Comparison of ENCODE assay signal across 17 cellular contexts in the genomic region with DNA sequence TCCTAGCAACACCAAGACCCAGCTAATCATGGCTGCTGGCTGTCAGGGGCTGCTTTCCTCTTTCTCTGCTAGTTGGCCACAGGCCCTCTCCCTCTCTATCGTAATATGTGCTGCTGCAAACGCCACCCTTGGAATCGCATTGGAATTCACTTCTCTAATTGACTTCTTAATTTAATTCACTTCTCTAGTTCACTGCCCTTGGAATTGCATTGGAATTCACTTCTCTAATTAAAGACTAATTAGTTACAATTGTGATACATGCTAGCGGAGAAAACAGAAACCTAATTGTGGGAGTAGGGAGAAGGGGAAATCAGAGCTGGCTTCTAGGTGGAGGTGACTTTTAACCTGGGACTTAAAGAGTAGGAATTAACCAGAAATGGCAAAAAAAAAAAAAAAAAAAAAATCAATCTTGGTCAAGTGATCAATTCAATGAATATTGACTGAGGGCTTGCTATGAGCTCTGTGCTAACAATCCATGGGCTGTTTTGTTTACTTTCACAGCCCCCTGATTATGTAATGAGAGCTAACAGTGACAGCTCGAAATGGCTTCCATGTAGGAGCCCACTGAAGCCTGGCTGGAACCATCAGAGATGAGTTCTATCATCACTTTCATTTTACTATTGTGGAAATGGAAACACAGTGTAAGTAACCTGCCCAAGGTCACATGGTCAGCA. TPM values are rescaled to one million over a fixed set of nuclear protein-coding genes. Genes with fewer than 3 reads are reported as not detected.
DNase-seq lines count a peak whose midpoint lies in the region; ATAC-seq and TF ChIP-seq lines count a peak whose summit lies in the region.
"Had no signal": no experiment of that assay in that cellular context is flagged by ENCODE, and none has a peak within 500 bp of the region (broad histone marks: within the 10 kb centered on the region; RNA-seq: fewer than 3 reads in every experiment).

No MANE protein-coding gene starts in this region.

- no peak for DNase-seq in activated T-cell treated with anti-CD3 and anti-CD28 coated beads, Interleukin-2, amount 50 U/mL, for 72 hours
- DNase-seq in activated T-cell treated with anti-CD3 and anti-CD28 coated beads, Interleukin-2, amount 50 U/mL, for 48 hours: no peak
- DNase-seq in H9: no peak
- DNase-seq in activated naive CD8-positive, alpha-beta T cell treated with anti-CD3 and anti-CD28 coated beads, Interleukin-2, amount 50 U/mL, for 24 hours: no peak
- DNase-seq in naive thymus-derived CD8-positive, alpha-beta T cell: no peak
- DNase-seq: AML-193; CD8-positive, alpha-beta T cell; DMS79 treated with DMSO at 0.1 percent for 48 hours; GOT3; NCI-H1436 treated with DMSO at 0.1 percent for 48 hours; NCI-H2227 treated with DMSO at 0.1 percent for 48 hours; NCI-H526; NK-92 treated with Interleukin-12 subunit alpha and Interleukin-12 subunit beta, amount 100 ng/mL, for 24 hours; PC-9 had no signal

- H3K4me3 Mint-ChIP-seq in activated T-cell treated with anti-CD3 and anti-CD28 coated beads, Interleukin-2, amount 50 U/mL, for 72 hours: peak overlapping the region in 1 of 2 donors; percentile 24
- H3K4me3 Mint-ChIP-seq in H9: no peak overlapping the region
- no peak overlapping the region for H3K4me3 Mint-ChIP-seq in activated naive CD8-positive, alpha-beta T cell treated with anti-CD3 and anti-CD28 coated beads, Interleukin-2, amount 50 U/mL, for 24 hours
- no peak overlapping the region for H3K4me3 Mint-ChIP-seq in stimulated activated memory B cell treated with anti-CD40 and anti-IgM and Interleukin-4, amounts not matched to agents 10 μg/mL and 1 μg/mL and 100 μg/mL, for 72 hours
- no peak overlapping the region for H3K4me3 Mint-ChIP-seq in naive thymus-derived CD8-positive, alpha-beta T cell
- H3K4me3 Mint-ChIP-seq: CD8-positive, alpha-beta T cell had no signal

- no peaks in the 10 kb centered on the region for H3K9me3 Mint-ChIP-seq in activated T-cell treated with anti-CD3 and anti-CD28 coated beads, Interleukin-2, amount 50 U/mL, for 72 hours
- H3K9me3 Mint-ChIP-seq in H9: no peaks in the 10 kb centered on the region
- peaks cover 7% of the 10 kb centered on the region for H3K9me3 Mint-ChIP-seq in activated naive CD8-positive, alpha-beta T cell treated with anti-CD3 and anti-CD28 coated beads, Interleukin-2, amount 50 U/mL, for 24 hours
- H3K9me3 Mint-ChIP-seq in stimulated activated memory B cell treated with anti-CD40 and anti-IgM and Interleukin-4, amounts not matched to agents 10 μg/mL and 1 μg/mL and 100 μg/mL, for 72 hours: no peaks in the 10 kb centered on the region
- H3K9me3 Mint-ChIP-seq in naive thymus-derived CD8-positive, alpha-beta T cell: no peaks in the 10 kb centered on the region
- H3K9me3 Mint-ChIP-seq: CD8-positive, alpha-beta T cell had no signal

- ATAC-seq in activated T-cell treated with anti-CD3 and anti-CD28 coated beads, Interleukin-2, amount 50 U/mL, for 72 hours (replicated peaks in 1 of 2): no peak
- no peak for ATAC-seq in activated naive CD8-positive, alpha-beta T cell treated with anti-CD3 and anti-CD28 coated beads, Interleukin-2, amount 50 U/mL, for 24 hours
- ATAC-seq in stimulated activated memory B cell treated with anti-CD40 and anti-IgM and Interleukin-4, amounts not matched to agents 10 μg/mL and 1 μg/mL and 100 μg/mL, for 72 hours: no peak
- no peak for ATAC-seq in HG03045 (IDR thresholded peaks at IDR 0.05; ENCODE audit: unreplicated experiment)
- no peak for ATAC-seq in HG02571 (IDR thresholded peaks at IDR 0.05; ENCODE audit: unreplicated experiment)
- no peak for ATAC-seq in naive thymus-derived CD8-positive, alpha-beta T cell
- ATAC-seq: CD8-positive, alpha-beta T cell had no signal

- no peak overlapping the region for H4K5ac ChIP-seq in H9 (ENCODE audit: insufficient read length, low read depth, low read length)

- H3K79me2 ChIP-seq in H9 (ENCODE audit: insufficient read depth, low read length): no peaks in the 10 kb centered on the region

- no peak overlapping the region for H3K18ac ChIP-seq in H9 (ENCODE audit: insufficient read length, low read depth, low read length)

- H3K4ac ChIP-seq in H9 (ENCODE audit: low read depth, low read length): no peak overlapping the region

- peaks cover 4 to 5% of the 10 kb centered on the region in 2 donors for H3K36me3 Mint-ChIP-seq in activated T-cell treated with anti-CD3 and anti-CD28 coated beads, Interleukin-2, amount 50 U/mL, for 72 hours (ENCODE audit: insufficient read depth in 2 of 2)
- peaks cover 6 to 42% (median 29%) of the 10 kb centered on the region in 3 experiments; a peak in 6 of 7 replicates for H3K36me3 Mint-ChIP-seq in H9 (ENCODE audit: insufficient read depth in 1 of 3, low read depth in 3 of 3)
- peaks cover 23% of the 10 kb centered on the region for H3K36me3 Mint-ChIP-seq in activated naive CD8-positive, alpha-beta T cell treated with anti-CD3 and anti-CD28 coated beads, Interleukin-2, amount 50 U/mL, for 24 hours (ENCODE audit: low read depth)
- peaks cover 58% of the 10 kb centered on the region for H3K36me3 Mint-ChIP-seq in stimulated activated memory B cell treated with anti-CD40 and anti-IgM and Interleukin-4, amounts not matched to agents 10 μg/mL and 1 μg/mL and 100 μg/mL, for 72 hours
- H3K36me3 Mint-ChIP-seq in naive thymus-derived CD8-positive, alpha-beta T cell: peaks cover 0 to 54% (median 11%) of the 10 kb centered on the region in 3 donors

- H3K27ac ChIP-seq in H9 (ENCODE audit: insufficient read length, low read depth, low read length): no peak overlapping the region
- H3K27ac ChIP-seq: PC-9 had no signal

- H2BK12ac ChIP-seq in H9 (ENCODE audit: insufficient read length, low read depth, low read length): no peak overlapping the region

- H3K79me1 ChIP-seq in H9 (ENCODE audit: insufficient read depth, low read depth, low read length, poor library complexity, severe bottlenecking): no peaks in the 10 kb centered on the region

- no peak overlapping the region for H3K14ac ChIP-seq in H9 (ENCODE audit: insufficient read depth, low read length)

- no peak overlapping the region for H2BK120ac ChIP-seq in H9 (ENCODE audit: low read depth, low read length, poor library complexity, severe bottlenecking)

- H3K27ac Mint-ChIP-seq in activated T-cell treated with anti-CD3 and anti-CD28 coated beads, Interleukin-2, amount 50 U/mL, for 72 hours: peak overlapping the region; percentile 79
- no peak overlapping the region for H3K27ac Mint-ChIP-seq in H9
- peak overlapping the region; percentile 90 for H3K27ac Mint-ChIP-seq in activated naive CD8-positive, alpha-beta T cell treated with anti-CD3 and anti-CD28 coated beads, Interleukin-2, amount 50 U/mL, for 24 hours
- peak overlapping the region; percentile 84 for H3K27ac Mint-ChIP-seq in stimulated activated memory B cell treated with anti-CD40 and anti-IgM and Interleukin-4, amounts not matched to agents 10 μg/mL and 1 μg/mL and 100 μg/mL, for 72 hours
- no peak overlapping the region for H3K27ac Mint-ChIP-seq in naive thymus-derived CD8-positive, alpha-beta T cell
- H3K27ac Mint-ChIP-seq: CD8-positive, alpha-beta T cell had no signal

- no peaks in the 10 kb centered on the region for H3K27me3 ChIP-seq in H9 (ENCODE audit: insufficient read depth, low read length)

- H3K9ac ChIP-seq in H9 (ENCODE audit: extremely low read depth, insufficient read length, low read length): no peak overlapping the region

- H3K9me3 ChIP-seq in H9 (ENCODE audit: control insufficient read depth, low read depth, low read length): no peaks in the 10 kb centered on the region

- peak overlapping the region; percentile 75; the same call in 1 of the 2 replicates for H2BK15ac ChIP-seq in H9 (ENCODE audit: low read depth, low read length)

- no CpG with 5 or more reads among the region's 5 CpGs for WGBS in H9 (ENCODE audit: extremely low coverage, insufficient read length, low lambda C conversion rate)

- no peaks in the 10 kb centered on the region for H3K4me1 ChIP-seq in H9 (ENCODE audit: insufficient read depth, low read length)

- H3K23me2 ChIP-seq in H9 (ENCODE audit: insufficient read length, low read depth, low read length, poor library complexity, severe bottlenecking): no peaks in the 10 kb centered on the region

- H4K91ac ChIP-seq in H9 (ENCODE audit: insufficient read length, low read depth, low read length): no peak overlapping the region

- H4K20me1 ChIP-seq in H9 (ENCODE audit: control insufficient read depth, insufficient read depth, insufficient read length): no peaks in the 10 kb centered on the region

- no peak overlapping the region for H3K23ac ChIP-seq in H9 (ENCODE audit: insufficient read length, low read depth, low read length)

- peaks cover 26% of the 10 kb centered on the region for H3K4me1 Mint-ChIP-seq in activated T-cell treated with anti-CD3 and anti-CD28 coated beads, Interleukin-2, amount 50 U/mL, for 72 hours (ENCODE audit: low read depth)
- peaks cover 0 to 6% of the 10 kb centered on the region in 2 experiments; a peak in 2 of 4 replicates for H3K4me1 Mint-ChIP-seq in H9
- H3K4me1 Mint-ChIP-seq in activated naive CD8-positive, alpha-beta T cell treated with anti-CD3 and anti-CD28 coated beads, Interleukin-2, amount 50 U/mL, for 24 hours: peaks cover 26% of the 10 kb centered on the region
- peaks cover 22% of the 10 kb centered on the region for H3K4me1 Mint-ChIP-seq in stimulated activated memory B cell treated with anti-CD40 and anti-IgM and Interleukin-4, amounts not matched to agents 10 μg/mL and 1 μg/mL and 100 μg/mL, for 72 hours
- peaks cover 3 to 17% (median 8%) of the 10 kb centered on the region in 4 donors for H3K4me1 Mint-ChIP-seq in naive thymus-derived CD8-positive, alpha-beta T cell

- no peak overlapping the region for H2AK5ac ChIP-seq in H9 (ENCODE audit: insufficient read length, low read length)

- H2BK5ac ChIP-seq in H9 (ENCODE audit: insufficient read length, low read length): no peak overlapping the region

- POLR2A ChIA-PET in naive thymus-derived CD8-positive, alpha-beta T cell (lab: Charles Lee): interaction anchor here (0.6 to 2.6 kb wide), 3 partner anchors 11 to 121 kb away, joined by 3 to 7 read pairs (median 4); a partner anchor contains a TSS

- no peak overlapping the region for H4K8ac ChIP-seq in H9 (replicated peaks; ENCODE audit: insufficient read length, low read depth, low read length)

- no peaks in the 10 kb centered on the region for H3K27me3 Mint-ChIP-seq in activated T-cell treated with anti-CD3 and anti-CD28 coated beads, Interleukin-2, amount 50 U/mL, for 72 hours (ENCODE audit: low read depth)
- no peaks in the 10 kb centered on the region for H3K27me3 Mint-ChIP-seq in H9 (ENCODE audit: low read depth)
- no peaks in the 10 kb centered on the region for H3K27me3 Mint-ChIP-seq in activated naive CD8-positive, alpha-beta T cell treated with anti-CD3 and anti-CD28 coated beads, Interleukin-2, amount 50 U/mL, for 24 hours
- no peaks in the 10 kb centered on the region for H3K27me3 Mint-ChIP-seq in stimulated activated memory B cell treated with anti-CD40 and anti-IgM and Interleukin-4, amounts not matched to agents 10 μg/mL and 1 μg/mL and 100 μg/mL, for 72 hours
- H3K27me3 Mint-ChIP-seq in naive thymus-derived CD8-positive, alpha-beta T cell: no peaks in the 10 kb centered on the region

- H3K4me2 ChIP-seq in H9 (ENCODE audit: insufficient read depth, insufficient read length, low read length): no peak overlapping the region
- H3K4me2 ChIP-seq: PC-9 had no signal

- no peak overlapping the region for H2AFZ ChIP-seq in H9 (ENCODE audit: low read length)
- H2AFZ ChIP-seq: PC-9 had no signal

- H3T11ph ChIP-seq in H9 (ENCODE audit: low read length): no peak overlapping the region

- H3K56ac ChIP-seq in H9 (ENCODE audit: insufficient read length, low read depth, low read length): no peak overlapping the region

- no peak for TF ChIP-seq CTCF in H9 (conservative IDR thresholded peaks at IDR 0.05)

- H2BK20ac ChIP-seq in H9 (ENCODE audit: low read depth, low read length, poor library complexity, severe bottlenecking): no peak overlapping the region

RNA-seq across cellular contexts. Expression of a gene that starts 11.3 kb away (rescaled TPM):
- total RNA-seq in activated T-cell treated with anti-CD3 and anti-CD28 coated beads, Interleukin-2, amount 50 U/mL, for 72 hours: 10 to 100 TPM; 11.6 to 12.4 TPM
- total RNA-seq in H9 (2021): 29.0 and 29.2 TPM in 2 replicates
- total RNA-seq in naive thymus-derived CD8-positive, alpha-beta T cell: 10 to 100 TPM; 11.6 to 12.6 TPM
- polyA plus RNA-seq in naive thymus-derived CD8-positive, alpha-beta T cell: 10 to 100 TPM in 1 of 3 donors, 1 to 10 TPM in 2; 6.0 to 10.1 (median 7.1) TPM

Comparison
In these comparisons a context has a peak if more than half of its experiments do, and no peak if none do; other contexts are left out.
1. H3K27ac Mint-ChIP-seq: peak in activated T-cell treated with anti-CD3 and anti-CD28 coated beads, Interleukin-2, amount 50 U/mL, for 72 hours (single experiment), activated naive CD8-positive, alpha-beta T cell treated with anti-CD3 and anti-CD28 coated beads, Interleukin-2, amount 50 U/mL, for 24 hours (single experiment) and stimulated activated memory B cell treated with anti-CD40 and anti-IgM and Interleukin-4, amounts not matched to agents 10 μg/mL and 1 μg/mL and 100 μg/mL, for 72 hours (single experiment); none in H9 (0 of 3) and naive thymus-derived CD8-positive, alpha-beta T cell (0 of 10).